Comparison of ENCODE assay signal across 13 cellular contexts in genomic region chr2:8086796-8087479, GRCh38.
A peak's percentile ranks its signal among the peaks of the same experiment; 100 is the strongest.
DNase-seq lines count a peak whose midpoint lies in the region; ATAC-seq and TF ChIP-seq lines count a peak whose summit lies in the region.
"Had no signal": no experiment of that assay in that cellular context is flagged by ENCODE, and none has a peak within 500 bp of the region (broad histone marks: within the 10 kb centered on the region; RNA-seq: fewer than 3 reads in every experiment).

No MANE protein-coding gene starts in this region.

- no peak for TF ChIP-seq CTCF in RWPE1 (conservative IDR thresholded peaks at IDR 0.05; ENCODE audit: low read depth)

- ATAC-seq in HG03097 (IDR thresholded peaks at IDR 0.05; ENCODE audit: low FRiP score, unreplicated experiment) = no peak
- no peak for ATAC-seq in GM19351 (IDR thresholded peaks at IDR 0.05; ENCODE audit: unreplicated experiment)
- ATAC-seq: lower lobe of right lung had no signal

- no peak overlapping the region for H3K4me3 ChIP-seq in skeletal muscle cell (ENCODE audit: low read depth, low read length)
- H3K4me3 ChIP-seq: cardiac muscle cell, lower lobe of right lung, transverse colon had no signal

- CTCF ChIA-PET in RWPE1 (lab: Yijun Ruan, JAX) = no interaction called here

- H3K27ac ChIP-seq in RWPE1 = peak overlapping the region; percentile 50
- peak overlapping the region; percentile 51 for H3K27ac ChIP-seq in epithelial cell of prostate
- H3K27ac ChIP-seq: cardiac muscle cell, lower lobe of right lung, transverse colon had no signal

- DNase-seq in GM03348 (ENCODE audit: low spot score) = peak; percentile 87
- peak; percentile 34 for DNase-seq in RWPE1 (ENCODE audit: low spot score)
- peak; percentile 86 for DNase-seq in epithelial cell of prostate (ENCODE audit: low read depth, low spot score)
- peak; percentile 92 for DNase-seq in skeletal muscle cell (ENCODE audit: low read depth)
- no peak for DNase-seq in SK-N-DZ (ENCODE audit: low spot score)
- DNase-seq: activated CD8-positive, alpha-beta memory T cell treated with anti-CD3 and anti-CD28 coated beads, Interleukin-2, amount 50 U/mL, for 48 hours; DND-41; lower lobe of right lung; NCI-H2029 treated with DMSO at 0.1 percent for 48 hours; transverse colon had no signal

- POLR2A ChIA-PET in RWPE1 (lab: Yijun Ruan, JAX; ENCODE audit: low non-redundant PET) = no interaction called here
